7 cellular contexts compared by ENCODE assay signal in the genomic region with DNA sequence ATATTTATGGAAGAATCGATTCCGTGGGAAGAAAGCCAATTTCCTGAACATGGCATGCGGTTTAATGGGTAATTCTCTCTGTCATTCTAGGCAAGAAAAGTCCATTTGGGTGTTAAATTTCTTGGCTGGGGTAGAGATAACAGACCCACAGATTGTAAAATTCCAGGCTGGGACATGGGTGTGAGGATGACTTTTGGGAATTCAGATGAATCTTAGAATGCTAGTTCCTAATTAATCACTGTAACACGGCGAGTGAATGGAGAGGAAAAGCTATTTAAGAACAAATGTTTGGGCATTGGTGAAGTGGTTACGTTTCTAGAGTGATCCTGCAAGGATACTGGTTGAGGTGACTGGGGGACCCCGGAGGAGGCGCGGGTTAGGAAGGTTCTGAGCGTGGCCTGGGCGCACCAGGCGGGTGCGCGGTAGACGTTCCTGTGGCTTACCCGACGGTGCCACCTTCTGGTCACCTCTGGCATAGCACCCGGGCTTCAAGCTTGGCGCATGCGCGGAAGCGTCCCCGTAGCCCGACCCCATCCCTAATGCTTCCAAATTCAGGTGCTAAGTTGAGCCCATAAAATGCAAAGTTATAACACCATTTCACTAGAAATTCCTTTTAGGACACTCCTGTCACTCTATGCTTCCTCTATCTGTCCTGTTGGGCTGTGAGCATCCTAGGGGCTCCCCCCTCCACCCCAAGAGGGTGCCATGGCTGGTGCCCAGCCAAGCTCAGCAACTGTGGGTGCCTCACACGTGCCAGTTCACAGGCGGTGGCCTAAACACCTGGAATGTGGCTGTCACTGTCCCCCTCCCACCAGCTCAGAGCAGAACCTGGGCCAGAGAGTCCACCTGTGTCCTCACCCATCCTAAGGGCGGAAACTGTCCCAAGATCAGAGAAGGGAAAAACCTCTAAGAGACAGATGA.
DNase-seq lines count a peak whose midpoint lies in the region; ATAC-seq and TF ChIP-seq lines count a peak whose summit lies in the region.

No MANE protein-coding gene starts in this region.

- TF ChIP-seq RAD21 in HCT116 (IDR thresholded peaks at IDR 0.05; ENCODE audit: low read depth): peak; percentile 100

- H3K4me1 ChIP-seq in HCT116 (ENCODE audit: control insufficient read depth in 1 of 2, insufficient read depth in 2 of 2, low read length in 2 of 2) (peaks cover 3 to 9% of the 10 kb centered on the region in 2 experiments; a peak in 3 of 4 replicates), MM.1S (ENCODE audit: low read length) (peaks cover 14% of the 10 kb centered on the region), spleen (peaks cover 6 to 35% (median 24%) of the 10 kb centered on the region in 6 donors)

- H3K27ac ChIP-seq in HCT116 (ENCODE audit: low read depth, low read length) (no peak overlapping the region), MM.1S (ENCODE audit: low read length) (no peak overlapping the region), spleen (no peak overlapping the region)

- H3K79me2 ChIP-seq in HCT116 (ENCODE audit: insufficient read depth, low read length) (no peaks in the 10 kb centered on the region), MM.1S (ENCODE audit: low read length) (no peaks in the 10 kb centered on the region)

- CTCF ChIA-PET in HCT116 (lab: Charles Lee): interaction anchor here (0.6 to 5.1 kb wide), 23 partner anchors 10 to 307 kb away, joined by 3 to 69 read pairs (median 5); a partner anchor contains a TSS

- no peaks in the 10 kb centered on the region for H4K20me1 ChIP-seq in HCT116 (ENCODE audit: insufficient read depth)
- H4K20me1 ChIP-seq in MM.1S (ENCODE audit: insufficient read depth, low read length): no peaks in the 10 kb centered on the region

- RAD21 ChIA-PET in HCT116 (lab: Charles Lee; ENCODE audit: low non-redundant PET in 1 of 2, low total read pairs in 2 of 2, uncharacterized antibody in 2 of 2, unreplicated experiment in 2 of 2): interaction anchor here (0.8 to 3.9 kb wide), 10 partner anchors 58 to 296 kb away, joined by 3 to 20 read pairs (median 6); a partner anchor contains a TSS

- no TSS peak for BruUV-seq in HCT116 (replicated peaks; lab: Mats Ljungman, UMichigan)

- intact Hi-C loops in HCT116 (cut with micrococcal nuclease) (loop anchor here (1.0 to 2.0 kb wide), 4 partner anchors 58 to 297 kb away; no protein-coding TSS in a partner anchor), spleen (cut with DNase I; ENCODE audit: low total_unique reads) (loop anchor here (2.0 kb wide), 1 partner anchor 105 kb away; a partner anchor contains a TSS)

- H3K36me3 ChIP-seq in HCT116 (ENCODE audit: control insufficient read depth in 1 of 2, insufficient read depth in 2 of 2, low read length in 2 of 2): no peaks in the 10 kb centered on the region
- no peaks in the 10 kb centered on the region for H3K36me3 ChIP-seq in MM.1S (replicated peaks; ENCODE audit: insufficient read depth, low read length)
- H3K36me3 ChIP-seq in spleen: no peaks in the 10 kb centered on the region

- TF ChIP-seq CTCF in GM12874 (IDR thresholded peaks at IDR 0.05; ENCODE audit: insufficient read depth, low read depth, low read length) (peak; percentile 99), HCT116 (IDR thresholded peaks at IDR 0.05 in 2 of 3, conservative IDR thresholded peaks at IDR 0.05 in 1 of 3; ENCODE audit: borderline replicate concordance in 1 of 3, insufficient read depth in 1 of 3, low read depth in 2 of 3, low read length in 2 of 3) (peak; percentile 98 to 99 (median 99)), MM.1S (IDR thresholded peaks at IDR 0.05; ENCODE audit: low read length) (peak; percentile 97), spleen (IDR thresholded peaks at IDR 0.05 in 8 of 11, conservative IDR thresholded peaks at IDR 0.05 in 3 of 11) (peak; percentile 93 to 100 (median 99))

- H3K27me3 ChIP-seq in HCT116 (ENCODE audit: insufficient read depth, low read length): no peaks in the 10 kb centered on the region; the same call in 1 of the 2 replicates
- 0 out of 2 replicates have a peak, but pooled peaks cover 4% of the 10 kb centered on the region for H3K27me3 ChIP-seq in MM.1S (replicated peaks; ENCODE audit: insufficient read depth, low read length)
- no peaks in the 10 kb centered on the region for H3K27me3 ChIP-seq in spleen (replicated peaks in 1 of 7)

- no peaks in the 10 kb centered on the region for H3F3A ChIP-seq in MM.1S (ENCODE audit: insufficient read depth, low read length)

- ATAC-seq in HCT116: peak; percentile 95

- no peak for TF ChIP-seq POLR2A in HCT116 (IDR thresholded peaks at IDR 0.05; ENCODE audit: borderline replicate concordance, extremely low read depth, insufficient read depth, insufficient read length)
- no peak for TF ChIP-seq POLR2A in spleen (IDR thresholded peaks at IDR 0.05)

- H3K9me2 ChIP-seq in HCT116 (ENCODE audit: insufficient read depth) (no peaks in the 10 kb centered on the region), MM.1S (replicated peaks; ENCODE audit: insufficient read depth, low read length) (no peaks in the 10 kb centered on the region)

- DNase-seq in HCT116 (ENCODE audit: low read depth, low spot score): peak; percentile 54
- DNase-seq in MM.1S: peak; percentile 79
- peak; percentile 47 for DNase-seq in T1000 (lab: John Stamatoyannopoulos, UW)
- peak; percentile 87 for DNase-seq in astrocyte of the hippocampus (ENCODE audit: low read depth, low spot score)
- DNase-seq in iPS DF 4.7 (ENCODE audit: extremely low read depth, low spot score): peak; percentile 16
- DNase-seq in spleen: peak; percentile 96

- H2AFZ ChIP-seq in HCT116 (ENCODE audit: low read depth, low read length, poor library complexity, severe bottlenecking): peak overlapping the region; percentile 85
- H2AFZ ChIP-seq in MM.1S (ENCODE audit: low read length): peak overlapping the region; percentile 77

- WGBS in spleen, 5 donors: 14 to 22% (median 16%) methylated on average over 22 to 27 of the region's 27 CpGs

- no peak overlapping the region; a peak in 1 of 4 replicates for H3K4me3 ChIP-seq in HCT116 (replicated peaks in 1 of 2; ENCODE audit: low read depth in 1 of 2, low read length in 2 of 2)
- peak overlapping the region; percentile 10; the same call in 1 of the 2 replicates for H3K4me3 ChIP-seq in MM.1S (ENCODE audit: low read length)
- peak overlapping the region in 1 of 8 donors; percentile 41 for H3K4me3 ChIP-seq in spleen

- H3K9ac ChIP-seq in HCT116 (ENCODE audit: low read length): no peak overlapping the region
- no peak overlapping the region for H3K9ac ChIP-seq in MM.1S (ENCODE audit: low read length)

- POLR2A ChIA-PET in HCT116 (lab: Charles Lee): interaction anchor here (0.7 to 2.4 kb wide), 2 partner anchors 104 to 227 kb away, joined by 3 to 11 read pairs; a partner anchor contains a TSS

- H3K4me2 ChIP-seq in HCT116 (ENCODE audit: low read length) (peak overlapping the region; percentile 70), MM.1S (ENCODE audit: low read depth, low read length) (peak overlapping the region; percentile 67)

- H3K9me3 ChIP-seq in HCT116 (ENCODE audit: control insufficient read depth in 1 of 2, insufficient read depth in 1 of 2, low read depth in 1 of 2, low read length in 2 of 2) (no peaks in the 10 kb centered on the region), MM.1S (replicated peaks; ENCODE audit: insufficient read depth, low read length) (no peaks in the 10 kb centered on the region), spleen (no peaks in the 10 kb centered on the region)

TF ChIP-seq in HCT116, 20 proteins besides CTCF, POLR2A, EP300 and RAD21:
- TF ChIP-seq YY1 (IDR thresholded peaks at IDR 0.05; ENCODE audit: extremely low read depth, insufficient replicate concordance, low read depth, low read length) (peak; percentile 43), EGR1 (IDR thresholded peaks at IDR 0.05; ENCODE audit: low read depth) (no peak)
TF ChIP-seq in HCT116: peak in this region for 1.

Comparison
In these comparisons a context has a peak if more than half of its experiments do, and no peak if none do; other contexts are left out.
1. DNase-seq: peak in every context shown above with its lines; median percentile 96 in spleen; 87 in astrocyte of the hippocampus; 79 in MM.1S; 54 in HCT116; 47 in T1000; 16 in iPS DF 4.7.